Comparison of ENCODE assay signal across 17 cellular contexts in genomic region chr22:27090595-27090994, GRCh38.
"Had no signal": no experiment of that assay in that cellular context is flagged by ENCODE, and none has a peak within 500 bp of the region (broad histone marks: within the 10 kb centered on the region; RNA-seq: fewer than 3 reads in every experiment).

No MANE protein-coding gene starts in this region.

- DNase-seq: effector memory CD4-positive, alpha-beta T cell; heart right ventricle; kidney glomerular epithelial cell; mammary epithelial cell; mucosa of descending colon; naive thymus-derived CD8-positive, alpha-beta T cell; psoas muscle; small intestine; stimulated activated CD4-positive, alpha-beta T cell treated with anti-CD3 and anti-CD28 coated beads, Interleukin-12 subunit alpha, Interleukin-12 subunit beta, amount 100 ng/mL, for 4 hours; stimulated activated naive CD4-positive, alpha-beta T cell; stomach; substantia nigra; transverse colon had no signal

- H3K27ac ChIP-seq: heart right ventricle, psoas muscle, right atrium auricular region, stomach, thoracic aorta, transverse colon had no signal

- ATAC-seq: esophagus mucosa; heart right ventricle; left lobe of liver; mucosa of descending colon; naive thymus-derived CD8-positive, alpha-beta T cell; psoas muscle had no signal
